Comparison of ENCODE assay signal across 16 cellular contexts in the genomic region with DNA sequence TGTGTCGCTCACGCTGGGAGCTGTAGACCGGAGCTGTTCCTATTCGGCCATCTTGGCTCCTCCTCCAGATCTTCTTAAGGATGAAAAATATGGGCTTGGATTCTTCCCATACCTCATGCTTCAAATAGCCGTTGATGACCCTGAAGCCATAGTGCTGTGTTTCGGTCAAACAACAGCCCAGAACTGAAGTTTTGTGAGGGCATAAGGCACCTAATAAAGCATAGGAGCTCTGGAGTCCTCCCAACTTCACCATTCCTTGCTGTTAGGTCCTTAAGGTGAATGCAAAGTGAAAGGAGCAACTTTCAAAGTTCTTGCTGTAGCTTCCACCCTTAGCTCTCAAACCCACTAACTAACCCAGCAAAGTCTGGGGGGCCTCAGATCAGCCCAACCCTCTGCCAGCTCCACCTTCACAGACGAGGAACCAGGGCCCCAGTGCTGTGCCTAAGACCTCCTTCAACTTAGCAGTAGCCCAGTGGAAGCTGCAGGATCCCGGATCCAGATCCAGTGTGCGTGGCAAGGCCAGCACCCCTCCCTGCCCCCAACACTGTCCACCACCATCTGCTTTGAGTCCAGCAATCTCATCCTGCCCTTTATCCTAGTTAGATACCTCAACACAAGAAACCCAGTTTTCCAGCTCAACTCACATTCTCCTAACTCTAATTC. TPM values are rescaled to one million over a fixed set of nuclear protein-coding genes. Genes with fewer than 3 reads are reported as not detected.
DNase-seq lines count a peak whose midpoint lies in the region; ATAC-seq and TF ChIP-seq lines count a peak whose summit lies in the region.
"Had no signal": no experiment of that assay in that cellular context is flagged by ENCODE, and none has a peak within 500 bp of the region (broad histone marks: within the 10 kb centered on the region; RNA-seq: fewer than 3 reads in every experiment).

GRK7 (plus strand) TSS at position 321 of the 663 bp plus-strand sequence. CDS start 14,877 bp downstream, outside the sequence.

- WGBS in neuronal stem cell (ENCODE audit: extremely low coverage in 2 of 2, insufficient read length in 2 of 2, insufficient replicate concordance in 1 of 2), 2 donors: no CpG with 5 or more reads among the region's 9 CpGs

- no peak within 1 kb of the TSS for H2BK15ac ChIP-seq in neuronal stem cell (ENCODE audit: low read length)

- peak within 1 kb of the TSS; percentile 68 for H2AFZ ChIP-seq in neuronal stem cell (ENCODE audit: low read length)

- H3K4me1 ChIP-seq in NT2/D1 (ENCODE audit: insufficient read depth, insufficient read length) (no peaks in the 10 kb centered on the region), neuronal stem cell (ENCODE audit: control insufficient read depth in 2 of 2, insufficient read depth in 1 of 2, low read depth in 1 of 2, low read length in 2 of 2) (no peaks in the 10 kb centered on the region)
- H3K4me1 ChIP-seq: HAP-1 had no signal

- no peak for TF ChIP-seq CTCF in fibroblast of villous mesenchyme (IDR thresholded peaks at IDR 0.05; ENCODE audit: insufficient read depth, low read depth, low read length)

- no peak within 1 kb of the TSS for H3K4me2 ChIP-seq in neuronal stem cell (ENCODE audit: insufficient read depth, low read length, poor library complexity, severe bottlenecking)

- H2AK5ac ChIP-seq in neuronal stem cell (ENCODE audit: low read depth, low read length): no peak within 1 kb of the TSS

- H3K9me3 ChIP-seq in NT2/D1 (ENCODE audit: insufficient read depth, low read length): peaks cover 21% of the 10 kb centered on the region; the same call in 1 of the 2 replicates
- H3K9me3 ChIP-seq in neuronal stem cell (replicated peaks in 1 of 2; ENCODE audit: control insufficient read depth in 2 of 2, insufficient read depth in 1 of 2, low read depth in 1 of 2, low read length in 2 of 2): no peaks in the 10 kb centered on the region
- H3K9me3 ChIP-seq: HAP-1 had no signal

- H3K27me3 ChIP-seq in NT2/D1 (ENCODE audit: insufficient read depth, insufficient read length): no peaks in the 10 kb centered on the region
- H3K27me3 ChIP-seq in neuronal stem cell (ENCODE audit: control insufficient read depth in 3 of 3, insufficient read depth in 3 of 3, low read depth in 1 of 3, low read length in 3 of 3): no peaks in the 10 kb centered on the region
- H3K27me3 ChIP-seq: BLaER1 treated with 17β-estradiol and CSF1 and Interleukin-3, amounts not matched to agents 10 nM and 100 nM had no signal

- H3K23ac ChIP-seq in neuronal stem cell (ENCODE audit: low read depth, low read length, poor library complexity): no peak within 1 kb of the TSS

- H2BK5ac ChIP-seq in neuronal stem cell (ENCODE audit: low read length): no peak within 1 kb of the TSS

- DNase-seq in DMS53 (lab: John Stamatoyannopoulos, UW) (peak; percentile 26), DMS53 treated with DMSO at 0.1 percent for 48 hours (lab: John Stamatoyannopoulos, UW; ENCODE audit: unreplicated experiment) (no peak), NT2/D1 (ENCODE audit: low read depth, low spot score) (no peak), fibroblast of villous mesenchyme (ENCODE audit: low read depth) (no peak), neuronal stem cell (ENCODE audit: low spot score) (no peak), HuH-7.5 (ENCODE audit: low spot score) (no peak), NCI-H2029 (lab: John Stamatoyannopoulos, UW) (no peak)
- DNase-seq: 8988T, KG1, NCI-H1092, NCI-H1694, PC-3 had no signal

- no peak within 1 kb of the TSS for H2BK12ac ChIP-seq in neuronal stem cell (ENCODE audit: low read length)

- peak within 1 kb of the TSS; percentile 24 for H3K9ac ChIP-seq in NT2/D1 (ENCODE audit: insufficient read length, low read depth)
- H3K9ac ChIP-seq in neuronal stem cell (ENCODE audit: low read depth, low read length, poor library complexity): no peak within 1 kb of the TSS

- no peaks in the 10 kb centered on the region for H3K79me1 ChIP-seq in neuronal stem cell (ENCODE audit: low read depth, low read length)

- no peak within 1 kb of the TSS for H3K4ac ChIP-seq in neuronal stem cell (ENCODE audit: low read length)

- no peak within 1 kb of the TSS for H4K8ac ChIP-seq in neuronal stem cell (ENCODE audit: low read depth, low read length)

- ATAC-seq in GM18870 (IDR thresholded peaks at IDR 0.05; ENCODE audit: unreplicated experiment): no peak
- ATAC-seq: PC-3 had no signal

- no peak within 1 kb of the TSS for H2BK120ac ChIP-seq in neuronal stem cell (ENCODE audit: low read depth, low read length)

- peak within 1 kb of the TSS; percentile 15 for H3K18ac ChIP-seq in neuronal stem cell (ENCODE audit: low read length)

- no peak within 1 kb of the TSS for H3K14ac ChIP-seq in neuronal stem cell (ENCODE audit: low read length)

- H3K4me3 ChIP-seq in NT2/D1 (ENCODE audit: insufficient read length, low read depth) (peak within 1 kb of the TSS; percentile 30), fibroblast of villous mesenchyme (ENCODE audit: low read depth, low read length) (peak within 1 kb of the TSS; percentile 32), neuronal stem cell (ENCODE audit: low read length in 2 of 2) (no peak within 1 kb of the TSS)
- H3K4me3 ChIP-seq: BLaER1 treated with 17β-estradiol and CSF1 and Interleukin-3, amounts not matched to agents 10 nM and 100 nM; HAP-1 had no signal

- no peak within 1 kb of the TSS for H4K91ac ChIP-seq in neuronal stem cell (ENCODE audit: low read depth, low read length, poor library complexity)

- H3K36me3 ChIP-seq in NT2/D1 (ENCODE audit: insufficient read depth, insufficient read length, low read length) (no peaks in the 10 kb centered on the region), neuronal stem cell (replicated peaks in 1 of 2; ENCODE audit: control insufficient read depth in 2 of 2, insufficient read depth in 2 of 2, low read length in 2 of 2) (no peaks in the 10 kb centered on the region)
- H3K36me3 ChIP-seq: BLaER1 treated with 17β-estradiol and CSF1 and Interleukin-3, amounts not matched to agents 10 nM and 100 nM; HAP-1 had no signal

- H3K27ac ChIP-seq in neuronal stem cell (replicated peaks; ENCODE audit: low read length): no peak within 1 kb of the TSS

RNA-seq across cellular contexts. Expression of gene GRK7, which starts in this region (rescaled TPM):
- under 0.01 TPM in 1 of 2 replicates, not detected in the other for total RNA-seq in fibroblast of villous mesenchyme
- polyA plus RNA-seq in neuronal stem cell (2013, experiment 1 of 2): not detected
- not detected for polyA plus RNA-seq in neuronal stem cell (2013, experiment 2 of 2)
- total RNA-seq: MCF 10A, PC-3 had no signal

Comparison
In these comparisons a context has a peak if more than half of its experiments do, and no peak if none do; other contexts are left out.
1. H3K4me3 ChIP-seq: peak in NT2/D1 (single experiment) and fibroblast of villous mesenchyme (single experiment); none in neuronal stem cell (0 of 2).